ENCODE assay signal across 15 cellular contexts in genomic region chr11:75754933-75755332, GRCh38. TPM values are rescaled to one million over a fixed set of nuclear protein-coding genes. Genes with fewer than 3 reads are reported as not detected.
"Had no signal": no experiment of that assay in that cellular context is flagged by ENCODE, and none has a peak within 500 bp of the region (broad histone marks: within the 10 kb centered on the region; RNA-seq: fewer than 3 reads in every experiment).

No MANE protein-coding gene starts in this region.

RNA-seq across cellular contexts. Expression of gene MOGAT2, which starts 37.3 kb away (rescaled TPM):
- total RNA-seq: activated CD4-positive, alpha-beta memory T cell treated with anti-CD3 and anti-CD28 coated beads, Interleukin-2, amount 10 ng/mL, durations not matched to agents 7 days and 5 days; activated CD4-positive, alpha-beta T cell treated with anti-CD3 and anti-CD28 coated beads for 36 hours; activated CD4-positive, alpha-beta T cell treated with anti-CD3 and anti-CD28 coated beads, Interleukin-2, amount 10 ng/mL, durations not matched to agents 7 days and 5 days; activated CD8-positive, alpha-beta memory T cell treated with anti-CD3 and anti-CD28 coated beads, Interleukin-2, amount 10 ng/mL, durations not matched to agents 7 days and 5 days; activated CD8-positive, alpha-beta T cell treated with anti-CD3 and anti-CD28 coated beads, Interleukin-2, amount 10 ng/mL, durations not matched to agents 7 days and 5 days; activated naive CD8-positive, alpha-beta T cell treated with anti-CD3 and anti-CD28 coated beads, Interleukin-2, amount 10 ng/mL, durations not matched to agents 7 days and 5 days; activated T-helper 2 cell treated with anti-CD3 and anti-CD28 coated beads, Interferon-gamma antibody, Interleukin-2, Interleukin-4, amounts not matched to agents 10 μg/mL and 5 μg/mL and 100 μg/mL, durations not matched to agents 14 hours and 24 hours and 36 hours; ascending aorta; body of pancreas; cardiac septum; chondrocyte; T-helper 1 cell treated with Interleukin-12 subunit alpha and Interleukin-12 subunit beta and Interleukin-4 antibody, amounts not matched to agents 30 ng/mL and 1 ng/mL, for 36 hours; T-helper 17 cell; T-helper 2 cell treated with Interferon-gamma antibody and Interleukin-4, amounts not matched to agents 100 ng/mL and 5 ng/mL, for 36 hours; WTC11 had no signal
